Comparison of ENCODE assay signal across 13 cellular contexts in the genomic region with DNA sequence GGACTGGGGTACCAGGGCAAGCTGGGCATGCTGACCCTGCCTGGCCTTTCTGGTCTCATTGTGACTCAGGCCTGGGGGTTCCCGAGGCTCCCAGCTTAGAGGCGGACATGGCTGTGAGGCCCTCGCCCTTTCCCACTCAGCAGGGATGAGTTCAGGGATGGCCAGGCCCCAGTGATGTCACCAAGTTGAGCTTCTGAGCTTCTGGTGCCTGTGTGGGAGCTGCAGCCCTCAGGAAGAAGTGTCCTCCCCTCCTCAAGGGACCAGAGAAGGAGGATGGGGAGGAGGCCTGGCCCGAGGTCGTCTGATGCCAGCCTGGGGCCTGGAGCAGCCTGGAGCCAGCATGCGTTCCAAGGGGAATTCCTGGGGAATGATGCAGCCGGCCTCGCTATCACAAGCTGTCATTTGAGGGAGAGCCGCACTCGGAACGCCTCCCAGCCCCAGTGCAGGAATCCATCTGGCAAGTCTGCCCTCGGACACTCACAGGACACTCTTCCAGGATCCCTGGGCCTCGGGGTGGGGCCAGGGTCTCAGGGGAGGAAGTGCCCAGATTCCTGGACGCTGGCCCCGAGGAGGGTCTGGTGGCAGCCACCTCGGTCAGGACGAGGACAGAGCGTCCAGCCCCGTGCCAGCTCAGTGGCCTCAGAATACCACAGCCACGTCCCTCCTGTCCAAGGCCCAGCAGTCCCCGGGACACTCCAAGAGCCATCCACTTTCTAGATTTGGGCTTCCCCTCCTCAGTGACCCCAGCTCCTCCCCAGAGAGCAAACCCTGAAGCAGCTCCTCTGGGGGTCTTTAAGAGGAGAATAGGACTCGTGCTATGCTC.
A peak's percentile ranks its signal among the peaks of the same experiment; 100 is the strongest.
DNase-seq lines count a peak whose midpoint lies in the region; ATAC-seq, FAIRE-seq and TF ChIP-seq lines count a peak whose summit lies in the region.
"Had no signal": no experiment of that assay in that cellular context is flagged by ENCODE, and none has a peak within 500 bp of the region (broad histone marks: within the 10 kb centered on the region; RNA-seq: fewer than 3 reads in every experiment).

No MANE protein-coding gene starts in this region.

- H3K4me3 ChIP-seq in astrocyte (ENCODE audit: insufficient read depth, low read depth, low read length) (no peak overlapping the region), smooth muscle cell (no peak overlapping the region), WERI-Rb-1 (ENCODE audit: low read depth, low read length) (no peak overlapping the region)

- H3K9ac ChIP-seq in astrocyte (ENCODE audit: low read length) = peak overlapping the region; percentile 70
- peak overlapping the region; percentile 38 for H3K9ac ChIP-seq in smooth muscle cell (ENCODE audit: low read depth)

- peak overlapping the region; percentile 49 for H3K4me2 ChIP-seq in astrocyte (ENCODE audit: low read length)
- H3K4me2 ChIP-seq in smooth muscle cell = peak overlapping the region; percentile 24

- H3K9me3 ChIP-seq in astrocyte (ENCODE audit: insufficient read depth, low read depth, low read length) (no peaks in the 10 kb centered on the region), smooth muscle cell (replicated peaks; ENCODE audit: low read depth) (no peaks in the 10 kb centered on the region), WERI-Rb-1 (ENCODE audit: severe bottlenecking) (no peaks in the 10 kb centered on the region)

- no peaks in the 10 kb centered on the region for H3K27me3 ChIP-seq in astrocyte (ENCODE audit: insufficient read depth, low read length)
- H3K27me3 ChIP-seq in smooth muscle cell (ENCODE audit: low read depth) = no peaks in the 10 kb centered on the region
- H3K27me3 ChIP-seq in WERI-Rb-1 (ENCODE audit: insufficient read depth, low read depth, severe bottlenecking) = no peaks in the 10 kb centered on the region

- peaks cover 16% of the 10 kb centered on the region for H3K4me1 Mint-ChIP-seq in astrocyte (ENCODE audit: low read depth, unreplicated experiment)
- no peaks in the 10 kb centered on the region for H3K4me1 Mint-ChIP-seq in naive thymus-derived CD8-positive, alpha-beta T cell
- H3K4me1 Mint-ChIP-seq: H9 had no signal

- no peaks in the 10 kb centered on the region for H3K9me3 Mint-ChIP-seq in astrocyte (ENCODE audit: unreplicated experiment)
- no peaks in the 10 kb centered on the region for H3K9me3 Mint-ChIP-seq in naive thymus-derived CD8-positive, alpha-beta T cell
- H3K9me3 Mint-ChIP-seq: dendritic cell treated with granulocyte-macrophage colony-stimulating factor and Interleukin-4, amounts not matched to agents 40 ng/mL and 50 ng/mL, for 4 days; H9 had no signal

- POLR2A ChIA-PET in naive thymus-derived CD8-positive, alpha-beta T cell (lab: Charles Lee) = no interaction called here

- no peaks in the 10 kb centered on the region for H3F3A ChIP-seq in smooth muscle cell (ENCODE audit: low read depth)

- H3K27ac ChIP-seq in astrocyte (ENCODE audit: low read depth, low read length) (peak overlapping the region; percentile 84), smooth muscle cell (ENCODE audit: low read depth) (peak overlapping the region; percentile 85), WERI-Rb-1 (no peak overlapping the region)
- H3K27ac ChIP-seq: VCaP had no signal

- TF ChIP-seq CTCF in astrocyte (IDR thresholded peaks at IDR 0.05; ENCODE audit: insufficient read depth, low read depth, low read length) (no peak), smooth muscle cell (IDR thresholded peaks at IDR 0.05; ENCODE audit: borderline replicate concordance, insufficient read depth, poor library complexity, severe bottlenecking) (no peak), WERI-Rb-1 (IDR thresholded peaks at IDR 0.05; ENCODE audit: low read depth, low read length) (no peak)

- H4K20me1 ChIP-seq in astrocyte (ENCODE audit: insufficient read depth, low read length) (no peaks in the 10 kb centered on the region), smooth muscle cell (ENCODE audit: low read depth) (no peaks in the 10 kb centered on the region)

- 16% methylated on average over 16 of the region's 22 CpGs for WGBS in smooth muscle cell (ENCODE audit: low lambda C conversion rate)

- H3K27me3 Mint-ChIP-seq in astrocyte (ENCODE audit: low read depth, unreplicated experiment) = peaks cover 8% of the 10 kb centered on the region
- H3K27me3 Mint-ChIP-seq in naive thymus-derived CD8-positive, alpha-beta T cell = peaks cover 0 to 10% (median 3%) of the 10 kb centered on the region in 5 donors

- no peak for ATAC-seq in naive thymus-derived CD8-positive, alpha-beta T cell
- ATAC-seq in GM19351 (IDR thresholded peaks at IDR 0.05; ENCODE audit: unreplicated experiment) = no peak

- H3K79me2 ChIP-seq in astrocyte (ENCODE audit: insufficient read depth, low read length) (no peaks in the 10 kb centered on the region), smooth muscle cell (ENCODE audit: low read depth) (no peaks in the 10 kb centered on the region)

- H3K36me3 ChIP-seq in astrocyte (ENCODE audit: insufficient read depth, low read length) (no peaks in the 10 kb centered on the region), smooth muscle cell (ENCODE audit: low read depth) (no peaks in the 10 kb centered on the region), WERI-Rb-1 (no peaks in the 10 kb centered on the region)

- no peak overlapping the region for H3K4me3 Mint-ChIP-seq in astrocyte (ENCODE audit: unreplicated experiment)
- H3K4me3 Mint-ChIP-seq in naive thymus-derived CD8-positive, alpha-beta T cell = no peak overlapping the region
- H3K4me3 Mint-ChIP-seq: dendritic cell treated with granulocyte-macrophage colony-stimulating factor and Interleukin-4, amounts not matched to agents 40 ng/mL and 50 ng/mL, for 4 days; H9 had no signal

- H2AFZ ChIP-seq in astrocyte (ENCODE audit: low read depth, low read length) = peak overlapping the region; percentile 52
- H2AFZ ChIP-seq in smooth muscle cell (ENCODE audit: low read depth) = no peak overlapping the region

- peak overlapping the region; percentile 81 for H3K27ac Mint-ChIP-seq in astrocyte (ENCODE audit: unreplicated experiment)
- H3K27ac Mint-ChIP-seq in naive thymus-derived CD8-positive, alpha-beta T cell = no peak overlapping the region
- H3K27ac Mint-ChIP-seq: dendritic cell treated with granulocyte-macrophage colony-stimulating factor and Interleukin-4, amounts not matched to agents 40 ng/mL and 50 ng/mL, for 4 days; H9 had no signal

- H3K36me3 Mint-ChIP-seq in astrocyte (ENCODE audit: low read depth, unreplicated experiment) = no peaks in the 10 kb centered on the region
- no peaks in the 10 kb centered on the region for H3K36me3 Mint-ChIP-seq in naive thymus-derived CD8-positive, alpha-beta T cell

- DNase-seq in GOT3 (lab: John Stamatoyannopoulos, UW) = peak; percentile 31
- DNase-seq in astrocyte (ENCODE audit: low read depth) = peak; percentile 92
- peak; percentile 99 for DNase-seq in hepatic stellate cell (ENCODE audit: low spot score)
- peak; percentile 64 for DNase-seq in smooth muscle cell (lab: John Stamatoyannopoulos, UW; ENCODE audit: unreplicated experiment)
- no peak for DNase-seq in WERI-Rb-1
- no peak for DNase-seq in naive thymus-derived CD8-positive, alpha-beta T cell
- no peak for DNase-seq in stimulated activated CD4-positive, alpha-beta T cell treated with anti-CD3 and anti-CD28 coated beads, Interleukin-4, amount 100 ng/mL, for 24 hours
- DNase-seq: H9, NCI-H1092 treated with DMSO at 0.1 percent for 48 hours, posterior cingulate gyrus had no signal

- H3K4me1 ChIP-seq in astrocyte (ENCODE audit: insufficient read depth, low read length) (peaks cover 48% of the 10 kb centered on the region), smooth muscle cell (ENCODE audit: low read depth) (peaks cover 9% of the 10 kb centered on the region)

- peak; percentile 87 for FAIRE-seq in astrocyte (lab: Jason Lieb, UNC)

Comparison
In these comparisons a context has a peak if more than half of its experiments do, and no peak if none do; other contexts are left out.
1. DNase-seq: peak in GOT3 (single experiment), astrocyte (single experiment), hepatic stellate cell (single experiment) and smooth muscle cell (single experiment); none in WERI-Rb-1 (single experiment), naive thymus-derived CD8-positive, alpha-beta T cell (0 of 10) and stimulated activated CD4-positive, alpha-beta T cell treated with anti-CD3 and anti-CD28 coated beads, Interleukin-4, amount 100 ng/mL, for 24 hours (single experiment).